ENCODE assay signal across 14 cellular contexts in the genomic region with DNA sequence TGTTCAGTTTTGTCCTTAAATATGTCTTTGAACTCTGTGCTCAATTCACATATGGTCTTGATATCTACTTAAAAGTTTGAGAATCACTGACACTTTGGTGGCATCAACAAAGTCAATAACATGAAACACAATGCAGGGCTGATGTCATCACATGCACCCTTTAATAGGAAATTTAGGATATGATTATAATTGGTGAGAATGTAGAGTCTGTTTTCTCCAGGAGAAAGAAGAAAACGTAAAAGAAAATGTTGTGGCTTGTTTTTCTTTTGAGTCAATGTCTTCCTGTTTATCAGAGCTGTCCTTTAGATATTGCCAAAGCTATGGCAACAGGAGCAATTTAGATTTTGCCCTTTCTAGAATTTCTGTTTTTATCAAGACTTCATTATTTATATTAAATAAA.
DNase-seq lines count a peak whose midpoint lies in the region; ATAC-seq and TF ChIP-seq lines count a peak whose summit lies in the region.
"Had no signal": no experiment of that assay in that cellular context is flagged by ENCODE, and none has a peak within 500 bp of the region (broad histone marks: within the 10 kb centered on the region; RNA-seq: fewer than 3 reads in every experiment).

No MANE protein-coding gene starts in this region.

- H3K9me3 ChIP-seq in stomach (no peaks in the 10 kb centered on the region), left lung (no peaks in the 10 kb centered on the region)
- H3K9me3 ChIP-seq: BLaER1 treated with 17β-estradiol and CSF1 and Interleukin-3, amounts not matched to agents 10 nM and 100 nM; HAP-1 had no signal

- ATAC-seq in left lung = no peak
- ATAC-seq in GM21381 (IDR thresholded peaks at IDR 0.05; ENCODE audit: unreplicated experiment) = no peak
- ATAC-seq: CD8-positive, alpha-beta T cell; GM12878 had no signal

- H3K36me3 ChIP-seq in stomach (no peaks in the 10 kb centered on the region), left lung (no peaks in the 10 kb centered on the region), H7 (replicated peaks; ENCODE audit: control insufficient read depth, insufficient read depth, low read length) (no peaks in the 10 kb centered on the region)
- H3K36me3 ChIP-seq: BLaER1 treated with 17β-estradiol and CSF1 and Interleukin-3, amounts not matched to agents 10 nM and 100 nM; HAP-1 had no signal

- no peaks in the 10 kb centered on the region for H3K27me3 ChIP-seq in stomach
- no peaks in the 10 kb centered on the region for H3K27me3 ChIP-seq in left lung
- H3K27me3 ChIP-seq in H7 (ENCODE audit: control insufficient read depth, insufficient read depth, low read length) = no peaks in the 10 kb centered on the region

- no peak for TF ChIP-seq CTCF in stomach (IDR thresholded peaks at IDR 0.05)
- no peak for TF ChIP-seq CTCF in left lung (IDR thresholded peaks at IDR 0.05)

- no peaks in the 10 kb centered on the region for H3K4me1 ChIP-seq in stomach
- no peaks in the 10 kb centered on the region for H3K4me1 ChIP-seq in left lung
- H3K4me1 ChIP-seq: HAP-1 had no signal

- H3K4me3 ChIP-seq in stomach (no peak overlapping the region), left lung (no peak overlapping the region), H7 (ENCODE audit: insufficient read depth, low read depth, low read length) (no peak overlapping the region)
- H3K4me3 ChIP-seq: BLaER1 treated with 17β-estradiol and CSF1 and Interleukin-3, amounts not matched to agents 10 nM and 100 nM; GM12878; HAP-1 had no signal

- DNase-seq in LHCN-M2 (ENCODE audit: low read depth) (peak; percentile 13), dermis blood vessel endothelial cell (peak; percentile 13), iris pigment epithelial cell (ENCODE audit: low read depth) (peak; percentile 11), stomach (no peak), left lung (no peak), H7 (no peak)
- DNase-seq: Calu3; CD8-positive, alpha-beta T cell; DMS79 treated with DMSO at 0.1 percent for 48 hours; EL had no signal

- WGBS in stomach, 5 donors = 68 to 93% (median 81%) methylated on average over 1 of the region's 1 CpG

- H3K27ac ChIP-seq in stomach (no peak overlapping the region), left lung (no peak overlapping the region)
- H3K27ac ChIP-seq: BLaER1 treated with 17β-estradiol and CSF1 and Interleukin-3, amounts not matched to agents 10 nM and 100 nM had no signal

- no peak for TF ChIP-seq POLR2A in stomach (IDR thresholded peaks at IDR 0.05)

- intact Hi-C loops in stomach (cut with DNase I; ENCODE audit: low total_unique reads) (no loop called here), left lung (cut with DNase I) (no loop called here)

- TF ChIP-seq EP300 in stomach (IDR thresholded peaks at IDR 0.05) = no peak

Comparison
In these comparisons a context has a peak if more than half of its experiments do, and no peak if none do; other contexts are left out.
1. DNase-seq: peak in LHCN-M2 (single experiment), dermis blood vessel endothelial cell (single experiment) and iris pigment epithelial cell (single experiment); none in stomach (single experiment), left lung (0 of 2) and H7 (single experiment).